Comparison of ENCODE assay signal across 15 cellular contexts in the genomic region with DNA sequence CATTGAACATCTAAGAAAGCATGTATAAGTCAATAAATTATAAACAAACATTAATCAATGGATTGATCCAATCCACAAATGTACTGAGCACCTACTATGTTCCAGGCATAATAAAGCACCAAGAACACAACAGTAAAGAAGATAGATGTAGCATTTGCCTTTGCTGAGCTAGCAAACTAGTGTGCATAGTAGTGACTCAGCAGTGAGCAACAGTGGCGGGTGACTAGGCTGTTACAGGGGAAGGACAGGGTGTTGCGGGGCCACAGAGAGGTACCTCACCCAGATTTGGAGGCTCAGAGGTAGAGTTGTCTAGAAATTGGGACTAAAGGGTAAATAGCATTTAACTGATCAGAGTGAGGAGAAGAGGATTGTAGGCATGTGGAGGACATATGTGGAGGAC.
A peak's percentile ranks its signal among the peaks of the same experiment; 100 is the strongest.
DNase-seq lines count a peak whose midpoint lies in the region; ATAC-seq, FAIRE-seq and TF ChIP-seq lines count a peak whose summit lies in the region.
"Had no signal": no experiment of that assay in that cellular context is flagged by ENCODE, and none has a peak within 500 bp of the region (broad histone marks: within the 10 kb centered on the region; RNA-seq: fewer than 3 reads in every experiment).

No MANE protein-coding gene starts in this region.

- no peak for TF ChIP-seq RAD21 in H1 (IDR thresholded peaks at IDR 0.05 in 1 of 2, conservative IDR thresholded peaks at IDR 0.05 in 1 of 2; ENCODE audit: low read depth in 2 of 2, low read length in 2 of 2)

- no peak overlapping the region for H3K56ac ChIP-seq in H1 (replicated peaks; ENCODE audit: insufficient read length, low read depth, low read length)

- no peak overlapping the region for H3K4me3 ChIP-seq in H1 (ENCODE audit: extremely low read depth in 1 of 4, insufficient read depth in 2 of 4, low read depth in 3 of 4, low read length in 4 of 4)
- H3K4me3 ChIP-seq: A549, GM12878 had no signal

- no peaks in the 10 kb centered on the region for H3K9me3 ChIP-seq in H1 (ENCODE audit: insufficient read depth in 2 of 2, low read depth in 1 of 2, low read length in 1 of 2)
- H3K9me3 ChIP-seq: A549, BE2C had no signal

- H4K5ac ChIP-seq in H1 (ENCODE audit: insufficient read length, low read depth, low read length): no peak overlapping the region

- no peak overlapping the region for H2AK5ac ChIP-seq in H1 (ENCODE audit: low read depth, low read length)

- H2BK5ac ChIP-seq in H1 (ENCODE audit: low read depth, low read length): no peak overlapping the region

- no peaks in the 10 kb centered on the region for H3K27me3 ChIP-seq in H1 (replicated peaks in 1 of 4; ENCODE audit: control insufficient read depth in 3 of 4, extremely low read depth in 1 of 4, insufficient read depth in 3 of 4, low read length in 3 of 4)
- H3K27me3 ChIP-seq: BE2C had no signal

- no peaks in the 10 kb centered on the region for H4K20me1 ChIP-seq in H1 (replicated peaks in 1 of 2; ENCODE audit: control insufficient read depth in 1 of 2, insufficient read depth in 2 of 2, low read length in 2 of 2)

- ATAC-seq in stimulated activated effector memory CD8-positive, alpha-beta T cell treated with anti-CD3 and anti-CD28 coated beads, Interleukin-12 subunit alpha, Interleukin-12 subunit beta, amount 100 ng/mL, for 72 hours: peak; percentile 39
- no peak for ATAC-seq in HG03457 (IDR thresholded peaks at IDR 0.05; ENCODE audit: unreplicated experiment)
- ATAC-seq in HG02885 (IDR thresholded peaks at IDR 0.05; ENCODE audit: poor library complexity, unreplicated experiment): no peak
- ATAC-seq: A549, GM12878 had no signal

- H3K79me1 ChIP-seq in H1 (ENCODE audit: low read depth, low read length): no peaks in the 10 kb centered on the region

- H3K4me3 Mint-ChIP-seq in stimulated activated effector memory CD8-positive, alpha-beta T cell treated with anti-CD3 and anti-CD28 coated beads, Interleukin-12 subunit alpha, Interleukin-12 subunit beta, amount 100 ng/mL, for 72 hours: no peak overlapping the region
- H3K4me3 Mint-ChIP-seq: CD4-positive, alpha-beta memory T cell had no signal

- CTCF ChIA-PET in H1 (lab: Charles Lee; ENCODE audit: partially characterized antibody): interaction anchor here (1.1 kb wide), 1 partner anchor 9 kb away, joined by 3 read pairs; no protein-coding TSS in a partner anchor

- H3K4me1 ChIP-seq in H1 (replicated peaks in 1 of 4; ENCODE audit: control insufficient read depth in 3 of 4, insufficient read depth in 4 of 4, low read length in 3 of 4): no peaks in the 10 kb centered on the region
- H3K4me1 ChIP-seq: A549 had no signal

- H2BK20ac ChIP-seq in H1 (ENCODE audit: low read length): no peak overlapping the region

- H2BK120ac ChIP-seq in H1 (replicated peaks; ENCODE audit: low read depth, low read length): no peak overlapping the region

- H3K4me2 ChIP-seq in H1 (ENCODE audit: insufficient read depth in 1 of 2, low read depth in 2 of 2, low read length in 2 of 2): no peak overlapping the region
- H3K4me2 ChIP-seq: A549 had no signal

- peaks cover 2% of the 10 kb centered on the region for H3K9me3 Mint-ChIP-seq in stimulated activated effector memory CD8-positive, alpha-beta T cell treated with anti-CD3 and anti-CD28 coated beads, Interleukin-12 subunit alpha, Interleukin-12 subunit beta, amount 100 ng/mL, for 72 hours

- no peak overlapping the region for H3K27ac Mint-ChIP-seq in stimulated activated effector memory CD8-positive, alpha-beta T cell treated with anti-CD3 and anti-CD28 coated beads, Interleukin-12 subunit alpha, Interleukin-12 subunit beta, amount 100 ng/mL, for 72 hours
- H3K27ac Mint-ChIP-seq: CD4-positive, alpha-beta memory T cell had no signal

- H3K23me2 ChIP-seq in H1 (ENCODE audit: low read depth, low read length): no peaks in the 10 kb centered on the region

- no peaks in the 10 kb centered on the region for H3K79me2 ChIP-seq in H1 (ENCODE audit: control insufficient read depth in 1 of 2, insufficient read depth in 2 of 2, low read length in 2 of 2)

- H3K4ac ChIP-seq in H1 (replicated peaks; ENCODE audit: insufficient read length, low read depth, low read length): no peak overlapping the region

- H4K8ac ChIP-seq in H1 (ENCODE audit: extremely low read depth, insufficient read depth, low read length): no peak overlapping the region

- no peak overlapping the region for H3K23ac ChIP-seq in H1 (ENCODE audit: insufficient read length)

- H3K14ac ChIP-seq in H1 (ENCODE audit: insufficient read length): no peak overlapping the region

- no peak overlapping the region for H3K9ac ChIP-seq in H1 (replicated peaks in 1 of 4; ENCODE audit: extremely low read depth in 1 of 4, low read depth in 3 of 4, low read length in 3 of 4)

- DNase-seq in HT1080 (ENCODE audit: low read depth): peak; percentile 7
- DNase-seq in NCI-H460 (ENCODE audit: extremely low read depth, low read depth): peak; percentile 30
- no peak for DNase-seq in H1 (ENCODE audit: low read depth in 1 of 2, low spot score in 2 of 2)
- no peak for DNase-seq in stimulated activated effector memory CD8-positive, alpha-beta T cell treated with anti-CD3 and anti-CD28 coated beads, Interleukin-12 subunit alpha, Interleukin-12 subunit beta, amount 100 ng/mL, for 72 hours (ENCODE audit: low spot score in 2 of 2)
- DNase-seq in dermis blood vessel endothelial cell: no peak
- DNase-seq: BE2C; CD4-positive, alpha-beta memory T cell; DMS79; H7 had no signal

- 92% methylated on average over 2 of the region's 2 CpGs; no CpG with 5 or more reads in 1 of the 2 experiments for WGBS in H1 (ENCODE audit: extremely low coverage in 1 of 2, insufficient coverage in 1 of 2, insufficient read length in 1 of 2, insufficient replicate concordance in 2 of 2, low coverage in 1 of 2, low lambda C conversion rate in 2 of 2, missing lambda C conversion rate in 1 of 2), 2 experiments

- H3K4me1 Mint-ChIP-seq in stimulated activated effector memory CD8-positive, alpha-beta T cell treated with anti-CD3 and anti-CD28 coated beads, Interleukin-12 subunit alpha, Interleukin-12 subunit beta, amount 100 ng/mL, for 72 hours: no peaks in the 10 kb centered on the region
- H3K4me1 Mint-ChIP-seq: CD4-positive, alpha-beta memory T cell had no signal

- H3K27ac ChIP-seq in H1 (ENCODE audit: low read depth, low read length): no peak overlapping the region
- H3K27ac ChIP-seq: A549, C4-2B had no signal

- POLR2A ChIA-PET in H1 (lab: Charles Lee; ENCODE audit: partially characterized antibody): no interaction called here

- TF ChIP-seq EP300 in H1 (IDR thresholded peaks at IDR 0.05; ENCODE audit: borderline replicate concordance in 1 of 2, low read depth in 2 of 2, low read length in 2 of 2): no peak

- no peaks in the 10 kb centered on the region for H3K36me3 ChIP-seq in H1 (ENCODE audit: control insufficient read depth in 2 of 4, insufficient read depth in 4 of 4, low read length in 3 of 4)
- H3K36me3 ChIP-seq: BE2C had no signal

- H4K91ac ChIP-seq in H1 (replicated peaks; ENCODE audit: insufficient read length, low read length): no peak overlapping the region

- TF ChIP-seq POLR2A in H1 (IDR thresholded peaks at IDR 0.05; ENCODE audit: control extremely low read depth in 1 of 2, low read depth in 2 of 2, low read length in 2 of 2): no peak

- no peak overlapping the region for H2BK12ac ChIP-seq in H1 (ENCODE audit: low read depth, low read length)

- H3K18ac ChIP-seq in H1 (ENCODE audit: extremely low read depth, low read length): no peak overlapping the region

- TF ChIP-seq CTCF in H1 (IDR thresholded peaks at IDR 0.05; ENCODE audit: control extremely low read depth in 1 of 3, insufficient read depth in 1 of 3, low read depth in 1 of 3, low read length in 3 of 3): no peak

- no peak overlapping the region for H2BK15ac ChIP-seq in H1 (ENCODE audit: low read length)

- no peak for FAIRE-seq in H1 (lab: Jason Lieb, UNC)
- FAIRE-seq: A549, GM12878, GM18507 had no signal

- H2AFZ ChIP-seq in H1 (ENCODE audit: low read length): no peak overlapping the region

- no peaks in the 10 kb centered on the region for H3K36me3 Mint-ChIP-seq in stimulated activated effector memory CD8-positive, alpha-beta T cell treated with anti-CD3 and anti-CD28 coated beads, Interleukin-12 subunit alpha, Interleukin-12 subunit beta, amount 100 ng/mL, for 72 hours
- H3K36me3 Mint-ChIP-seq: CD4-positive, alpha-beta memory T cell had no signal

TF ChIP-seq in H1, 55 proteins besides CTCF, POLR2A, EP300 and RAD21:
- TF ChIP-seq GTF2F1 (IDR thresholded peaks at IDR 0.05; ENCODE audit: borderline replicate concordance, low read depth, low read length) (no peak), BACH1 (IDR thresholded peaks at IDR 0.05; ENCODE audit: low read length) (peak; percentile 60; the same call in 1 of the 2 replicates), CEBPB (IDR thresholded peaks at IDR 0.05; ENCODE audit: low read depth, low read length) (no peak), MAFK (IDR thresholded peaks at IDR 0.05; ENCODE audit: low read depth, low read length) (peak; percentile 12; the same call in 1 of the 2 replicates)

Comparison
In these comparisons a context has a peak if more than half of its experiments do, and no peak if none do; other contexts are left out.
1. DNase-seq: peak in HT1080 (single experiment) and NCI-H460 (single experiment); none in H1 (0 of 2), stimulated activated effector memory CD8-positive, alpha-beta T cell treated with anti-CD3 and anti-CD28 coated beads, Interleukin-12 subunit alpha, Interleukin-12 subunit beta, amount 100 ng/mL, for 72 hours (0 of 2) and dermis blood vessel endothelial cell (single experiment).